In genomic region chr20:24470782-24471582, GRCh38 we compare ENCODE assay signal across 8 cellular contexts. TPM values are rescaled to one million over a fixed set of nuclear protein-coding genes. Genes with fewer than 3 reads are reported as not detected.
DNase-seq lines count a peak whose midpoint lies in the region; ATAC-seq, FAIRE-seq and TF ChIP-seq lines count a peak whose summit lies in the region.

No MANE protein-coding gene starts in this region.

- H3K14ac ChIP-seq in H1 (ENCODE audit: insufficient read length): no peak overlapping the region

- peak overlapping the region; percentile 58 to 84 (median 75) for H3K4me3 ChIP-seq in H1 (ENCODE audit: extremely low read depth in 1 of 4, insufficient read depth in 2 of 4, low read depth in 3 of 4, low read length in 4 of 4)
- peak overlapping the region; percentile 19 to 56 for H3K4me3 ChIP-seq in mucosa of rectum (ENCODE audit: low read length in 2 of 2)
- H3K4me3 ChIP-seq in upper lobe of left lung: peak overlapping the region in 3 of 4 donors; percentile 41 to 49 (median 45)

- CTCF ChIA-PET in H1 (lab: Charles Lee; ENCODE audit: partially characterized antibody): interaction anchor here (1.3 to 1.4 kb wide), 2 partner anchors 8 to 321 kb away, joined by 3 to 4 read pairs; no protein-coding TSS in a partner anchor

- TF ChIP-seq CTCF in H1 (IDR thresholded peaks at IDR 0.05; ENCODE audit: control extremely low read depth in 1 of 3, insufficient read depth in 1 of 3, low read depth in 1 of 3, low read length in 3 of 3): no peak
- no peak for TF ChIP-seq CTCF in upper lobe of left lung (IDR thresholded peaks at IDR 0.05)

- peaks cover 18% of the 10 kb centered on the region for H3K23me2 ChIP-seq in H1 (ENCODE audit: low read depth, low read length)

- no peak overlapping the region for H3K27ac ChIP-seq in H1 (ENCODE audit: low read depth, low read length)
- H3K27ac ChIP-seq in mucosa of rectum (ENCODE audit: low read depth in 2 of 2, low read length in 2 of 2): no peak overlapping the region
- H3K27ac ChIP-seq in upper lobe of left lung: no peak overlapping the region

- peak overlapping the region; percentile 85; the same call in 1 of the 2 replicates for H2BK12ac ChIP-seq in H1 (ENCODE audit: low read depth, low read length)

- H2AK5ac ChIP-seq in H1 (ENCODE audit: low read depth, low read length): no peak overlapping the region

- FAIRE-seq in H1 (lab: Jason Lieb, UNC): no peak

- no peak overlapping the region for H2AFZ ChIP-seq in H1 (ENCODE audit: low read length)

- POLR2A ChIA-PET in H1 (lab: Charles Lee; ENCODE audit: partially characterized antibody): interaction anchor here (0.6 to 1.0 kb wide), 6 partner anchors 9 to 448 kb away, joined by 3 to 4 read pairs (median 3); no protein-coding TSS in a partner anchor

- peak overlapping the region; percentile 80 for H4K91ac ChIP-seq in H1 (replicated peaks; ENCODE audit: insufficient read length, low read length)

- H3K4ac ChIP-seq in H1 (replicated peaks; ENCODE audit: insufficient read length, low read depth, low read length): peak overlapping the region; percentile 19

- H3K36me3 Mint-ChIP-seq in activated T-cell treated with anti-CD3 and anti-CD28 coated beads, Interleukin-2, amount 50 U/mL, for 72 hours (ENCODE audit: insufficient read depth in 2 of 2): no peaks in the 10 kb centered on the region
- H3K36me3 Mint-ChIP-seq in activated T-cell treated with anti-CD3 and anti-CD28 coated beads, Interleukin-2, amount 50 U/mL, for 4 hours (ENCODE audit: insufficient read depth): no peaks in the 10 kb centered on the region
- no peaks in the 10 kb centered on the region for H3K36me3 Mint-ChIP-seq in stimulated activated effector memory CD8-positive, alpha-beta T cell treated with anti-CD3 and anti-CD28 coated beads, Interleukin-12 subunit alpha, Interleukin-12 subunit beta, amount 100 ng/mL, for 72 hours

- no peaks in the 10 kb centered on the region; the same call in 1 of the 2 replicates for H3K79me1 ChIP-seq in H1 (ENCODE audit: low read depth, low read length)

- H3K18ac ChIP-seq in H1 (ENCODE audit: extremely low read depth, low read length): peak overlapping the region; percentile 75

- no peak for TF ChIP-seq RAD21 in H1 (IDR thresholded peaks at IDR 0.05 in 1 of 2, conservative IDR thresholded peaks at IDR 0.05 in 1 of 2; ENCODE audit: low read depth in 2 of 2, low read length in 2 of 2)

- H4K5ac ChIP-seq in H1 (ENCODE audit: insufficient read length, low read depth, low read length): no peak overlapping the region

- ATAC-seq in activated T-cell treated with anti-CD3 and anti-CD28 coated beads, Interleukin-2, amount 50 U/mL, for 72 hours (replicated peaks in 1 of 2): no peak
- no peak for ATAC-seq in activated T-cell treated with anti-CD3 and anti-CD28 coated beads, Interleukin-2, amount 50 U/mL, for 4 hours
- ATAC-seq in upper lobe of left lung (ENCODE audit: low FRiP score in 2 of 2) (peak in 1 of 2 donors; percentile 21), GM18519 (IDR thresholded peaks at IDR 0.05; ENCODE audit: low FRiP score, unreplicated experiment) (no peak)
- no peak for ATAC-seq in stimulated activated effector memory CD8-positive, alpha-beta T cell treated with anti-CD3 and anti-CD28 coated beads, Interleukin-12 subunit alpha, Interleukin-12 subunit beta, amount 100 ng/mL, for 72 hours

- H3K4me2 ChIP-seq in H1 (ENCODE audit: insufficient read depth in 1 of 2, low read depth in 2 of 2, low read length in 2 of 2): peak overlapping the region; percentile 91 to 99

- H3K4me3 Mint-ChIP-seq in activated T-cell treated with anti-CD3 and anti-CD28 coated beads, Interleukin-2, amount 50 U/mL, for 72 hours: peak overlapping the region; percentile 61 to 73
- H3K4me3 Mint-ChIP-seq in activated T-cell treated with anti-CD3 and anti-CD28 coated beads, Interleukin-2, amount 50 U/mL, for 4 hours: no peak overlapping the region
- H3K4me3 Mint-ChIP-seq in stimulated activated effector memory CD8-positive, alpha-beta T cell treated with anti-CD3 and anti-CD28 coated beads, Interleukin-12 subunit alpha, Interleukin-12 subunit beta, amount 100 ng/mL, for 72 hours: no peak overlapping the region

- peak overlapping the region; percentile 48; the same call in 1 of the 2 replicates for H2BK20ac ChIP-seq in H1 (ENCODE audit: low read length)

- H4K8ac ChIP-seq in H1 (ENCODE audit: extremely low read depth, insufficient read depth, low read length): peak overlapping the region; percentile 3; the same call in 1 of the 2 replicates

- no peaks in the 10 kb centered on the region for H3K9me3 ChIP-seq in H1 (ENCODE audit: insufficient read depth in 2 of 2, low read depth in 1 of 2, low read length in 1 of 2)
- H3K9me3 ChIP-seq in mucosa of rectum (ENCODE audit: control insufficient read depth in 2 of 2, low read length in 2 of 2): no peaks in the 10 kb centered on the region
- no peaks in the 10 kb centered on the region for H3K9me3 ChIP-seq in upper lobe of left lung

- TF ChIP-seq EP300 in H1 (IDR thresholded peaks at IDR 0.05; ENCODE audit: borderline replicate concordance in 1 of 2, low read depth in 2 of 2, low read length in 2 of 2) (no peak), upper lobe of left lung (IDR thresholded peaks at IDR 0.05) (no peak)

- H3K27me3 ChIP-seq in H1 (replicated peaks in 1 of 4; ENCODE audit: control insufficient read depth in 3 of 4, extremely low read depth in 1 of 4, insufficient read depth in 3 of 4, low read length in 3 of 4) (peaks cover 4 to 47% (median 27%) of the 10 kb centered on the region in 4 experiments; a peak in 6 of 7 replicates), mucosa of rectum (ENCODE audit: control insufficient read depth in 2 of 2, insufficient read depth in 2 of 2, low read length in 2 of 2) (peaks cover 19 to 22% of the 10 kb centered on the region in 2 donors), upper lobe of left lung (peaks cover 0 to 27% (median 11%) of the 10 kb centered on the region in 4 donors)

- peak overlapping the region; percentile 14 for H3K56ac ChIP-seq in H1 (replicated peaks; ENCODE audit: insufficient read length, low read depth, low read length)

- H4K20me1 ChIP-seq in H1 (replicated peaks in 1 of 2; ENCODE audit: control insufficient read depth in 1 of 2, insufficient read depth in 2 of 2, low read length in 2 of 2): peaks cover 12 to 21% of the 10 kb centered on the region in 2 experiments

- H3K23ac ChIP-seq in H1 (ENCODE audit: insufficient read length): no peak overlapping the region

- peaks cover 45% of the 10 kb centered on the region for H3K27me3 Mint-ChIP-seq in activated T-cell treated with anti-CD3 and anti-CD28 coated beads, Interleukin-2, amount 50 U/mL, for 72 hours (ENCODE audit: low read depth)
- H3K27me3 Mint-ChIP-seq in activated T-cell treated with anti-CD3 and anti-CD28 coated beads, Interleukin-2, amount 50 U/mL, for 4 hours (ENCODE audit: low read depth): peaks cover 56% of the 10 kb centered on the region

- peaks cover 0 to 57% of the 10 kb centered on the region in 2 experiments; a peak in 3 of 4 replicates for H3K79me2 ChIP-seq in H1 (ENCODE audit: control insufficient read depth in 1 of 2, insufficient read depth in 2 of 2, low read length in 2 of 2)

- peak overlapping the region; percentile 65; the same call in 1 of the 2 replicates for H2BK15ac ChIP-seq in H1 (ENCODE audit: low read length)

- H3K9ac ChIP-seq in H1 (replicated peaks in 1 of 4; ENCODE audit: extremely low read depth in 1 of 4, low read depth in 3 of 4, low read length in 3 of 4): peak overlapping the region in 1 of 4 experiments; percentile 33; a peak in 4 of 7 replicates
- H3K9ac ChIP-seq in mucosa of rectum (ENCODE audit: low read depth in 1 of 2, low read length in 2 of 2): no peak overlapping the region

- H3K4me1 ChIP-seq in H1 (replicated peaks in 1 of 4; ENCODE audit: control insufficient read depth in 3 of 4, insufficient read depth in 4 of 4, low read length in 3 of 4) (peaks cover 5 to 13% (median 9%) of the 10 kb centered on the region in 4 experiments; a peak in 6 of 7 replicates), mucosa of rectum (ENCODE audit: control insufficient read depth in 2 of 2, insufficient read depth in 2 of 2, low read length in 2 of 2) (no peaks in the 10 kb centered on the region), upper lobe of left lung (peaks cover 3 to 30% (median 11%) of the 10 kb centered on the region in 4 donors)

- no peak overlapping the region for H2BK5ac ChIP-seq in H1 (ENCODE audit: low read depth, low read length)

- H3K36me3 ChIP-seq in H1 (ENCODE audit: control insufficient read depth in 2 of 4, insufficient read depth in 4 of 4, low read length in 3 of 4) (no peaks in the 10 kb centered on the region), mucosa of rectum (ENCODE audit: control insufficient read depth in 2 of 2, insufficient read depth in 2 of 2, low read length in 2 of 2) (no peaks in the 10 kb centered on the region), upper lobe of left lung (no peaks in the 10 kb centered on the region)

- H3K4me1 Mint-ChIP-seq in activated T-cell treated with anti-CD3 and anti-CD28 coated beads, Interleukin-2, amount 50 U/mL, for 72 hours (ENCODE audit: low read depth): no peaks in the 10 kb centered on the region
- peaks cover 9% of the 10 kb centered on the region for H3K4me1 Mint-ChIP-seq in activated T-cell treated with anti-CD3 and anti-CD28 coated beads, Interleukin-2, amount 50 U/mL, for 4 hours (ENCODE audit: low read depth)
- no peaks in the 10 kb centered on the region for H3K4me1 Mint-ChIP-seq in stimulated activated effector memory CD8-positive, alpha-beta T cell treated with anti-CD3 and anti-CD28 coated beads, Interleukin-12 subunit alpha, Interleukin-12 subunit beta, amount 100 ng/mL, for 72 hours

- H3K27ac Mint-ChIP-seq in activated T-cell treated with anti-CD3 and anti-CD28 coated beads, Interleukin-2, amount 50 U/mL, for 72 hours: no peak overlapping the region
- H3K27ac Mint-ChIP-seq in stimulated activated effector memory CD8-positive, alpha-beta T cell treated with anti-CD3 and anti-CD28 coated beads, Interleukin-12 subunit alpha, Interleukin-12 subunit beta, amount 100 ng/mL, for 72 hours: no peak overlapping the region

- H2BK120ac ChIP-seq in H1 (replicated peaks; ENCODE audit: low read depth, low read length): no peak overlapping the region

- TF ChIP-seq POLR2A in H1 (IDR thresholded peaks at IDR 0.05; ENCODE audit: control extremely low read depth in 1 of 2, low read depth in 2 of 2, low read length in 2 of 2) (no peak), upper lobe of left lung (IDR thresholded peaks at IDR 0.05) (no peak)

- no peaks in the 10 kb centered on the region for H3K9me3 Mint-ChIP-seq in activated T-cell treated with anti-CD3 and anti-CD28 coated beads, Interleukin-2, amount 50 U/mL, for 72 hours
- H3K9me3 Mint-ChIP-seq in activated T-cell treated with anti-CD3 and anti-CD28 coated beads, Interleukin-2, amount 50 U/mL, for 4 hours: no peaks in the 10 kb centered on the region
- no peaks in the 10 kb centered on the region for H3K9me3 Mint-ChIP-seq in stimulated activated effector memory CD8-positive, alpha-beta T cell treated with anti-CD3 and anti-CD28 coated beads, Interleukin-12 subunit alpha, Interleukin-12 subunit beta, amount 100 ng/mL, for 72 hours

- WGBS in H1 (ENCODE audit: extremely low coverage in 1 of 2, insufficient coverage in 1 of 2, insufficient read length in 1 of 2, insufficient replicate concordance in 2 of 2, low coverage in 1 of 2, low lambda C conversion rate in 2 of 2, missing lambda C conversion rate in 1 of 2), 2 experiments: 2% methylated on average over 47 of the region's 56 CpGs; no CpG with 5 or more reads in 1 of the 2 experiments
- 5% methylated on average over 13 to 56 of the region's 56 CpGs for WGBS in upper lobe of left lung, 2 donors

- DNase-seq in activated T-cell treated with anti-CD3 and anti-CD28 coated beads, Interleukin-2, amount 50 U/mL, for 72 hours: no peak
- no peak for DNase-seq in activated T-cell treated with anti-CD3 and anti-CD28 coated beads, Interleukin-2, amount 50 U/mL, for 4 hours
- DNase-seq in H1 (ENCODE audit: low read depth in 1 of 2, low spot score in 2 of 2) (peak in 1 of 2 experiments; percentile 60), upper lobe of left lung (peak in 1 of 2 donors; percentile 73), NCI-H128 (lab: John Stamatoyannopoulos, UW; ENCODE audit: unreplicated experiment) (no peak)
- DNase-seq in stimulated activated effector memory CD8-positive, alpha-beta T cell treated with anti-CD3 and anti-CD28 coated beads, Interleukin-12 subunit alpha, Interleukin-12 subunit beta, amount 100 ng/mL, for 72 hours (ENCODE audit: low spot score in 2 of 2): no peak

RNA-seq across cellular contexts. Expression of gene SYNDIG1, which starts 1.6 kb away (rescaled TPM):
- not detected for total RNA-seq in activated T-cell treated with anti-CD3 and anti-CD28 coated beads, Interleukin-2, amount 50 U/mL, for 72 hours
- not detected for total RNA-seq in activated T-cell treated with anti-CD3 and anti-CD28 coated beads, Interleukin-2, amount 50 U/mL, for 4 hours
- total RNA-seq in H1 (2021; fragmentation: NEBNext Ultra II Directional; extraction: Animal tissue kit (Norgen Biotek cat#: 25700)): 5.9 and 6.5 TPM in 2 replicates
- polyA plus RNA-seq in H1 (2011; rRNA removed): 7.8 and 9.1 TPM in 2 replicates
- polyA plus RNA-seq in H1 (2011; cell fraction: cytosol; rRNA removed): 7.3 TPM
- 12.8 TPM for polyA plus RNA-seq in H1 (2011; cell fraction: nucleus; rRNA removed)
- 8.3 to 8.8 TPM (median 8.6 TPM) in 4 replicates for polyA plus RNA-seq in H1 (2012, experiment 1 of 2)
- polyA plus RNA-seq in H1 (2012, experiment 2 of 2): 8.3 TPM
- 1.5 TPM for polyA plus RNA-seq in H1 (2013, experiment 1 of 2)
- polyA plus RNA-seq in H1 (2013, experiment 2 of 2): 1.2 TPM
- polyA minus RNA-seq in H1 (2011; rRNA and poly(A)+ RNA removed): 11.7 and 14.3 TPM in 2 replicates
- polyA minus RNA-seq in H1 (2011; cell fraction: cytosol; rRNA and poly(A)+ RNA removed): 4.0 TPM
- 16.0 TPM for polyA minus RNA-seq in H1 (2011; cell fraction: nucleus; rRNA and poly(A)+ RNA removed)
- under 1 TPM in 3 of 6 donors, not detected in 3; 0.30 to 0.37 (median 0.34) TPM for total RNA-seq in upper lobe of left lung

Comparison
In these comparisons a context has a peak if more than half of its experiments do, and no peak if none do; other contexts are left out.
1. H3K4me3 Mint-ChIP-seq: peak in activated T-cell treated with anti-CD3 and anti-CD28 coated beads, Interleukin-2, amount 50 U/mL, for 72 hours (2 of 2); none in activated T-cell treated with anti-CD3 and anti-CD28 coated beads, Interleukin-2, amount 50 U/mL, for 4 hours (single experiment) and stimulated activated effector memory CD8-positive, alpha-beta T cell treated with anti-CD3 and anti-CD28 coated beads, Interleukin-12 subunit alpha, Interleukin-12 subunit beta, amount 100 ng/mL, for 72 hours (single experiment).
2. Peak in every context shown above with its lines, with median percentiles within 50 percentile points of each other: H3K4me3 ChIP-seq.